Comparison of ENCODE assay signal across 1 cellular context in the genomic region with DNA sequence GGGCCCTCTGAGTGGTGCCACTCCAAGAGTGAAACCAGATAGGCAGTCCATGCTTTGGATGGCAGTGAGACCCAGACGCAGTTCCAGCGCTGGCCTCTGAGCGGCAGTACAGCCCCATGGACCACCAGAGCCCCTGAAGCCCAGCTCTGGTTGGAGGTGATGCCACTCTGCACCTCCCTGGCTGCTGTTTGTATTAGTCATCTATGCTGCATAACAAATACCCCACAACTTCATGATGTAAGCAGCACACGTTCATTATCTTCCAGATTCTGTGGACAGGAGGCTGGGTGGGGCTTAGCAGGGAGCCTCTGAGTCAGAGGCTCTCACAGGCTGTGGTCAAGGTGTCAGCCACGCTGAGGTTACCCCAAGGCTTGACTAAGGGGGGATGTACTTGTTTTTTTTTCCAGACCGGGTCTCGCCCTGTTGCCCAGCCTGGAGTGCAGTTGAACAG.
TF ChIP-seq lines count a peak whose summit lies in the region.

No MANE protein-coding gene starts in this region.

TF ChIP-seq in HepG2, 621 proteins besides CTCF, POLR2A, EP300 and RAD21 (continues in another document):
- TF ChIP-seq NFE2L2 (IDR thresholded peaks at IDR 0.05; ENCODE audit: low read length) (no peak), NR2C2 (CRISPR knock-in tag; IDR thresholded peaks at IDR 0.05; ENCODE audit: borderline replicate concordance) (no peak), SMARCE1 (IDR thresholded peaks at IDR 0.05; ENCODE audit: borderline replicate concordance) (no peak), ZNF205 (CRISPR knock-in tag; IDR thresholded peaks at IDR 0.05) (no peak), ZZZ3 (CRISPR knock-in tag; IDR thresholded peaks at IDR 0.05; ENCODE audit: borderline replicate concordance) (no peak), SOX13 (IDR thresholded peaks at IDR 0.05) (no peak), SOX13 (CRISPR knock-in tag; conservative IDR thresholded peaks at IDR 0.05 in 1 of 2, IDR thresholded peaks at IDR 0.05 in 1 of 2) (no peak), PHF5A (CRISPR knock-in tag; IDR thresholded peaks at IDR 0.05; ENCODE audit: low read depth, unreplicated experiment) (no peak), ZNF629 (CRISPR knock-in tag; conservative IDR thresholded peaks at IDR 0.05) (no peak), ZNF816 (CRISPR knock-in tag; IDR thresholded peaks at IDR 0.05; ENCODE audit: borderline replicate concordance) (no peak), IKZF1 (IDR thresholded peaks at IDR 0.05) (no peak), FOXP4 (CRISPR knock-in tag; IDR thresholded peaks at IDR 0.05) (no peak), ZNF563 (CRISPR knock-in tag; IDR thresholded peaks at IDR 0.05) (no peak), ATF7 (IDR thresholded peaks at IDR 0.05) (no peak), ATF7 (CRISPR knock-in tag; IDR thresholded peaks at IDR 0.05) (no peak), SP140L (CRISPR knock-in tag; IDR thresholded peaks at IDR 0.05; ENCODE audit: borderline replicate concordance) (no peak), CEBPB (IDR thresholded peaks at IDR 0.05; ENCODE audit: borderline replicate concordance, low read depth, low read length) (no peak), KDM4B (CRISPR knock-in tag; IDR thresholded peaks at IDR 0.05) (no peak), SRY (CRISPR knock-in tag; IDR thresholded peaks at IDR 0.05) (no peak), CHD4 (IDR thresholded peaks at IDR 0.05; ENCODE audit: borderline replicate concordance, low read length) (peak; percentile 88), SRSF4 (IDR thresholded peaks at IDR 0.05; ENCODE audit: low read depth, low read length, poor library complexity, severe bottlenecking) (no peak), SALL1 (CRISPR knock-in tag; IDR thresholded peaks at IDR 0.05) (peak; percentile 39; the same call in 1 of the 2 replicates), AGO2 (optimal IDR thresholded peaks at IDR 0.05; ENCODE audit: low read depth, low read length) (no peak), ZFAT (CRISPR knock-in tag; conservative IDR thresholded peaks at IDR 0.05) (no peak), PHF21A (CRISPR knock-in tag; IDR thresholded peaks at IDR 0.05) (no peak), PAX8 (CRISPR knock-in tag; IDR thresholded peaks at IDR 0.05; ENCODE audit: borderline replicate concordance) (no peak), DMAP1 (CRISPR knock-in tag; IDR thresholded peaks at IDR 0.05) (no peak), ZNF567 (CRISPR knock-in tag; IDR thresholded peaks at IDR 0.05; ENCODE audit: borderline replicate concordance) (no peak), NCOR1 (IDR thresholded peaks at IDR 0.05; ENCODE audit: borderline replicate concordance, low read length) (no peak), MED8 (CRISPR knock-in tag; IDR thresholded peaks at IDR 0.05; ENCODE audit: insufficient replicate concordance) (no peak), ZBTB14 (CRISPR knock-in tag; IDR thresholded peaks at IDR 0.05) (no peak), JUN (CRISPR knock-in tag; IDR thresholded peaks at IDR 0.05) (no peak), ZNF773 (CRISPR knock-in tag; IDR thresholded peaks at IDR 0.05; ENCODE audit: borderline replicate concordance) (no peak), FOXC1 (CRISPR knock-in tag; IDR thresholded peaks at IDR 0.05; ENCODE audit: borderline replicate concordance) (no peak), SCMH1 (CRISPR knock-in tag; IDR thresholded peaks at IDR 0.05; ENCODE audit: borderline replicate concordance) (no peak), ZFP90 (CRISPR knock-in tag; IDR thresholded peaks at IDR 0.05; ENCODE audit: borderline replicate concordance) (no peak), PTBP1 (IDR thresholded peaks at IDR 0.05; ENCODE audit: low read depth, low read length, poor library complexity, severe bottlenecking) (peak; percentile 54), THYN1 (CRISPR knock-in tag; IDR thresholded peaks at IDR 0.05; ENCODE audit: borderline replicate concordance, low read depth) (no peak), HNRNPL (IDR thresholded peaks at IDR 0.05; ENCODE audit: low read depth, low read length) (0 out of 2 replicates have a peak, but pooled peaks have one; percentile 32), HDAC2 (CRISPR knock-in tag; IDR thresholded peaks at IDR 0.05) (0 out of 2 replicates have a peak, but pooled peaks have one; percentile 40), ZNF776 (CRISPR knock-in tag; IDR thresholded peaks at IDR 0.05) (no peak), ZNF281 (CRISPR knock-in tag; IDR thresholded peaks at IDR 0.05; ENCODE audit: borderline replicate concordance) (no peak), NCOA5 (CRISPR knock-in tag; IDR thresholded peaks at IDR 0.05) (no peak), PAF1 (CRISPR knock-in tag; IDR thresholded peaks at IDR 0.05) (no peak), KDM3A (CRISPR knock-in tag; IDR thresholded peaks at IDR 0.05; ENCODE audit: low read depth) (0 out of 2 replicates have a peak, but pooled peaks have one; percentile 32)
- TF ChIP-seq, protein P1, sequence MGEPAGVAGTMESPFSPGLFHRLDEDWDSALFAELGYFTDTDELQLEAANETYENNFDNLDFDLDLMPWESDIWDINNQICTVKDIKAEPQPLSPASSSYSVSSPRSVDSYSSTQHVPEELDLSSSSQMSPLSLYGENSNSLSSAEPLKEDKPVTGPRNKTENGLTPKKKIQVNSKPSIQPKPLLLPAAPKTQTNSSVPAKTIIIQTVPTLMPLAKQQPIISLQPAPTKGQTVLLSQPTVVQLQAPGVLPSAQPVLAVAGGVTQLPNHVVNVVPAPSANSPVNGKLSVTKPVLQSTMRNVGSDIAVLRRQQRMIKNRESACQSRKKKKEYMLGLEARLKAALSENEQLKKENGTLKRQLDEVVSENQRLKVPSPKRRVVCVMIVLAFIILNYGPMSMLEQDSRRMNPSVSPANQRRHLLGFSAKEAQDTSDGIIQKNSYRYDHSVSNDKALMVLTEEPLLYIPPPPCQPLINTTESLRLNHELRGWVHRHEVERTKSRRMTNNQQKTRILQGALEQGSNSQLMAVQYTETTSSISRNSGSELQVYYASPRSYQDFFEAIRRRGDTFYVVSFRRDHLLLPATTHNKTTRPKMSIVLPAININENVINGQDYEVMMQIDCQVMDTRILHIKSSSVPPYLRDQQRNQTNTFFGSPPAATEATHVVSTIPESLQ (CRISPR knock-in tag; conservative IDR thresholded peaks at IDR 0.05) = no peak
- TF ChIP-seq, protein P2, sequence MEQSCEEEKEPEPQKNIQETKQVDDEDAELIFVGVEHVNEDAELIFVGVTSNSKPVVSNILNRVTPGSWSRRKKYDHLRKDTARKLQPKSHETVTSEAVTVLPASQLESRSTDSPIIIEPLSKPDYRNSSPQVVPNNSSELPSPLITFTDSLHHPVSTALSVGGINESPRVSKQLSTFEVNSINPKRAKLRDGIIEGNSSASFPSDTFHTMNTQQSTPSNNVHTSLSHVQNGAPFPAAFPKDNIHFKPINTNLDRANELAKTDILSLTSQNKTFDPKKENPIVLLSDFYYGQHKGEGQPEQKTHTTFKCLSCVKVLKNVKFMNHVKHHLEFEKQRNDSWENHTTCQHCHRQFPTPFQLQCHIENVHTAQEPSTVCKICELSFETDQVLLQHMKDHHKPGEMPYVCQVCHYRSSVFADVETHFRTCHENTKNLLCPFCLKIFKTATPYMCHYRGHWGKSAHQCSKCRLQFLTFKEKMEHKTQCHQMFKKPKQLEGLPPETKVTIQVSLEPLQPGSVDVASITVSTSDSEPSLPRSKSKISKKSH (CRISPR knock-in tag; IDR thresholded peaks at IDR 0.05; ENCODE audit: borderline replicate concordance) = no peak
- TF ChIP-seq, protein P3, sequence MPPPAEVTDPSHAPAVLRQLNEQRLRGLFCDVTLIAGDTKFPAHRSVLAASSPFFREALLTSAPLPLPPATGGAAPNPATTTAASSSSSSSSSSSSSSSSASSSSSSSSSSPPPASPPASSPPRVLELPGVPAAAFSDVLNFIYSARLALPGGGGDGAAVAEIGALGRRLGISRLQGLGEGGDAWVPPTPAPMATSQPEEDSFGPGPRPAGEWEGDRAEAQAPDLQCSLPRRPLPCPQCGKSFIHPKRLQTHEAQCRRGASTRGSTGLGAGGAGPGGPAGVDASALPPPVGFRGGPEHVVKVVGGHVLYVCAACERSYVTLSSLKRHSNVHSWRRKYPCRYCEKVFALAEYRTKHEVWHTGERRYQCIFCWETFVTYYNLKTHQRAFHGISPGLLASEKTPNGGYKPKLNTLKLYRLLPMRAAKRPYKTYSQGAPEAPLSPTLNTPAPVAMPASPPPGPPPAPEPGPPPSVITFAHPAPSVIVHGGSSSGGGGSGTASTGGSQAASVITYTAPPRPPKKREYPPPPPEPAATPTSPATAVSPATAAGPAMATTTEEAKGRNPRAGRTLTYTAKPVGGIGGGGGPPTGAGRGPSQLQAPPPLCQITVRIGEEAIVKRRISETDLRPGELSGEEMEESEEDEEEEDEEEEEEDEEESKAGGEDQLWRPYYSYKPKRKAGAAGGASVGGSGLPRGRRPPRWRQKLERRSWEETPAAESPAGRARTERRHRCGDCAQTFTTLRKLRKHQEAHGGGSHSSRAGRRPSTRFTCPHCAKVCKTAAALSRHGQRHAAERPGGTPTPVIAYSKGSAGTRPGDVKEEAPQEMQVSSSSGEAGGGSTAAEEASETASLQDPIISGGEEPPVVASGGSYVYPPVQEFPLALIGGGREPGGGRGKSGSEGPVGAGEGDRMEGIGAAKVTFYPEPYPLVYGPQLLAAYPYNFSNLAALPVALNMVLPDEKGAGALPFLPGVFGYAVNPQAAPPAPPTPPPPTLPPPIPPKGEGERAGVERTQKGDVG (CRISPR knock-in tag; IDR thresholded peaks at IDR 0.05; ENCODE audit: borderline replicate concordance) = 0 out of 2 replicates have a peak, but pooled peaks have one; percentile 27
- TF ChIP-seq, protein P4, sequence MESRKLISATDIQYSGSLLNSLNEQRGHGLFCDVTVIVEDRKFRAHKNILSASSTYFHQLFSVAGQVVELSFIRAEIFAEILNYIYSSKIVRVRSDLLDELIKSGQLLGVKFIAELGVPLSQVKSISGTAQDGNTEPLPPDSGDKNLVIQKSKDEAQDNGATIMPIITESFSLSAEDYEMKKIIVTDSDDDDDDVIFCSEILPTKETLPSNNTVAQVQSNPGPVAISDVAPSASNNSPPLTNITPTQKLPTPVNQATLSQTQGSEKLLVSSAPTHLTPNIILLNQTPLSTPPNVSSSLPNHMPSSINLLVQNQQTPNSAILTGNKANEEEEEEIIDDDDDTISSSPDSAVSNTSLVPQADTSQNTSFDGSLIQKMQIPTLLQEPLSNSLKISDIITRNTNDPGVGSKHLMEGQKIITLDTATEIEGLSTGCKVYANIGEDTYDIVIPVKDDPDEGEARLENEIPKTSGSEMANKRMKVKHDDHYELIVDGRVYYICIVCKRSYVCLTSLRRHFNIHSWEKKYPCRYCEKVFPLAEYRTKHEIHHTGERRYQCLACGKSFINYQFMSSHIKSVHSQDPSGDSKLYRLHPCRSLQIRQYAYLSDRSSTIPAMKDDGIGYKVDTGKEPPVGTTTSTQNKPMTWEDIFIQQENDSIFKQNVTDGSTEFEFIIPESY (CRISPR knock-in tag; IDR thresholded peaks at IDR 0.05) = peak; percentile 46; the same call in 1 of the 2 replicates
- TF ChIP-seq, protein P5, sequence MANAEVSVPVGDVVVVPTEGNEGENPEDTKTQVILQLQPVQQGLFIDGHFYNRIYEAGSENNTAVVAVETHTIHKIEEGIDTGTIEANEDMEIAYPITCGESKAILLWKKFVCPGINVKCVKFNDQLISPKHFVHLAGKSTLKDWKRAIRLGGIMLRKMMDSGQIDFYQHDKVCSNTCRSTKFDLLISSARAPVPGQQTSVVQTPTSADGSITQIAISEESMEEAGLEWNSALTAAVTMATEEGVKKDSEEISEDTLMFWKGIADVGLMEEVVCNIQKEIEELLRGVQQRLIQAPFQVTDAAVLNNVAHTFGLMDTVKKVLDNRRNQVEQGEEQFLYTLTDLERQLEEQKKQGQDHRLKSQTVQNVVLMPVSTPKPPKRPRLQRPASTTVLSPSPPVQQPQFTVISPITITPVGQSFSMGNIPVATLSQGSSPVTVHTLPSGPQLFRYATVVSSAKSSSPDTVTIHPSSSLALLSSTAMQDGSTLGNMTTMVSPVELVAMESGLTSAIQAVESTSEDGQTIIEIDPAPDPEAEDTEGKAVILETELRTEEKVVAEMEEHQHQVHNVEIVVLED (CRISPR knock-in tag; IDR thresholded peaks at IDR 0.05; ENCODE audit: borderline replicate concordance) = no peak
